32 cellular contexts compared by ENCODE assay signal in the genomic region with DNA sequence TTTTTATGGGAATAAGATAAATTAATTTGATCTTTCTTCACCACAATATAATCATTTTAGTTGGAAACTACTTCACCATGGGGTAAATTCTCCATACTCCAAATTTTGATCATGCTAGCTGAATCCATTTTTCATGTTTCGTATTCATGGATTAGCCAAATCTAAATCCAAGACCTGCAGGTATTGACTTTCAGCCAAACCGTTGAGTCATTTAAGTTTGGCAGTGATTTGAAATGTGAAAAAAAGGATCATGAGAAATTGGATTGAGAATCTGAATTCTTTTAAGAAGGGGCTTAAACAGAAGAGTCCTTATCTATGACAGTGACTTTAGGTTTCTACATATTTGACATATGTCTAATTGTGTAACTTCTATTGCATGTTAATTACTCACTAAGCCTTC. TPM values are rescaled to one million over a fixed set of nuclear protein-coding genes. Genes with fewer than 3 reads are reported as not detected.
DNase-seq lines count a peak whose midpoint lies in the region; ATAC-seq, FAIRE-seq and TF ChIP-seq lines count a peak whose summit lies in the region.
"Had no signal": no experiment of that assay in that cellular context is flagged by ENCODE, and none has a peak within 500 bp of the region (broad histone marks: within the 10 kb centered on the region; RNA-seq: fewer than 3 reads in every experiment).

No MANE protein-coding gene starts in this region.

- no peak for TF ChIP-seq EP300 in ovary (IDR thresholded peaks at IDR 0.05)

- H3K36me3 ChIP-seq in left ventricle myocardium inferior (no peaks in the 10 kb centered on the region), heart left ventricle (no peaks in the 10 kb centered on the region), ovary (no peaks in the 10 kb centered on the region)
- H3K36me3 ChIP-seq: esophagus muscularis mucosa, gastroesophageal sphincter, pancreas, spleen, WERI-Rb-1 had no signal

- peaks cover 6% of the 10 kb centered on the region for H3K27me3 ChIP-seq in left ventricle myocardium inferior (ENCODE audit: low read depth)
- H3K27me3 ChIP-seq in heart left ventricle = peaks cover 0 to 18% (median 0%) of the 10 kb centered on the region in 9 donors
- no peaks in the 10 kb centered on the region for H3K27me3 ChIP-seq in ovary
- H3K27me3 ChIP-seq: pancreas, testis had no signal

- H3K9me3 ChIP-seq in left ventricle myocardium inferior (replicated peaks) (no peaks in the 10 kb centered on the region), heart left ventricle (no peaks in the 10 kb centered on the region), ovary (no peaks in the 10 kb centered on the region)
- H3K9me3 ChIP-seq: esophagus muscularis mucosa, gastroesophageal sphincter, pancreas, spleen, testis had no signal

- ATAC-seq in heart left ventricle = no peak
- ATAC-seq in GM18520 (IDR thresholded peaks at IDR 0.05; ENCODE audit: unreplicated experiment) = no peak
- ATAC-seq: gastroesophageal sphincter, left colon, right cardiac atrium, T-cell had no signal

- peak overlapping the region; percentile 9 for H3K27ac ChIP-seq in left ventricle myocardium inferior (replicated peaks)
- peak overlapping the region in 3 of 12 donors; percentile 16 to 25 (median 22) for H3K27ac ChIP-seq in heart left ventricle
- no peak overlapping the region for H3K27ac ChIP-seq in ovary
- H3K27ac ChIP-seq: esophagus muscularis mucosa, gastroesophageal sphincter, spleen, testis, WERI-Rb-1 had no signal

- 30 to 44% (median 37%) methylated on average over 2 of the region's 2 CpGs for WGBS in heart left ventricle, 4 donors
- WGBS in ovary, 3 donors = 70 to 81% (median 79%) methylated on average over 2 of the region's 2 CpGs

- TF ChIP-seq POLR2A in heart left ventricle (IDR thresholded peaks at IDR 0.05) (no peak), ovary (IDR thresholded peaks at IDR 0.05) (no peak)

- in situ Hi-C loops in astrocyte of the cerebellum (cut with HindIII; ENCODE audit: low sequenced_read_pairs) = no loop called here

- H3K4me1 ChIP-seq in left ventricle myocardium inferior (peaks cover 24% of the 10 kb centered on the region), heart left ventricle (peaks cover 0 to 24% (median 0%) of the 10 kb centered on the region in 12 donors), ovary (ENCODE audit: insufficient read depth) (peaks cover 3% of the 10 kb centered on the region)

- DNase-seq in left ventricle myocardium inferior = no peak
- no peak for DNase-seq in heart left ventricle
- DNase-seq in astrocyte of the cerebellum (ENCODE audit: low read depth) = peak; percentile 57
- no peak for DNase-seq in ovary
- no peak for DNase-seq in NCI-H2081 treated with DMSO at 0.1 percent for 48 hours (lab: John Stamatoyannopoulos, UW)
- DNase-seq: ACHN; activated CD4-positive, alpha-beta T cell treated with anti-CD3 and anti-CD28 coated beads for 4 hours; activated CD8-positive, alpha-beta memory T cell treated with anti-CD3 and anti-CD28 coated beads for 24 hours; activated naive CD8-positive, alpha-beta T cell treated with anti-CD3 and anti-CD28 coated beads for 36 hours; anterior cingulate cortex; CD4-positive, alpha-beta memory T cell; dermis blood vessel endothelial cell; H7; hippocampal formation; left colon; mesendoderm; NCI-H146; NCI-H2107; OCI-M1; right cardiac atrium; spleen; stimulated activated CD4-positive, alpha-beta T cell treated with anti-CD3 and anti-CD28 coated beads, Interleukin-2, amount 100 ng/mL, for 24 hours; T-cell; testis; WERI-Rb-1 had no signal

- H3K4me3 ChIP-seq in left ventricle myocardium inferior (no peak overlapping the region), heart left ventricle (no peak overlapping the region), astrocyte of the cerebellum (ENCODE audit: low read depth, low read length) (no peak overlapping the region), ovary (no peak overlapping the region)
- H3K4me3 ChIP-seq: esophagus muscularis mucosa, gastroesophageal sphincter, pancreas, spleen, testis had no signal

- intact Hi-C loops in left ventricle myocardium inferior (cut with micrococcal nuclease) (no loop called here), heart left ventricle (cut with DNase I) (loop anchor here in 4 of 10 donors (5.0 to 10.0 kb wide), 3 partner anchors 53 to 116 kb away; no protein-coding TSS in a partner anchor), ovary (cut with DNase I) (no loop called here)

- TF ChIP-seq CTCF in left ventricle myocardium inferior (IDR thresholded peaks at IDR 0.05; ENCODE audit: borderline replicate concordance) (no peak), heart left ventricle (IDR thresholded peaks at IDR 0.05) (no peak), astrocyte of the cerebellum (IDR thresholded peaks at IDR 0.05; ENCODE audit: low read depth, low read length, missing control alignments) (no peak), ovary (IDR thresholded peaks at IDR 0.05) (no peak)

- FAIRE-seq in islet of Langerhans (lab: Jason Lieb, UNC) = peak; percentile 5
- FAIRE-seq: GM12892, pancreas, urothelium cell line had no signal

RNA-seq across cellular contexts. Expression of a gene that starts 5.3 kb away (rescaled TPM):
- total RNA-seq in left ventricle myocardium inferior = 15.9 TPM
- total RNA-seq in heart left ventricle = 10 to 100 TPM in 7 of 9 donors, 1 to 10 TPM in 2; 9.0 to 23.0 (median 13.1) TPM
- 1 to 10 TPM; 2.7 to 5.0 TPM for polyA plus RNA-seq in heart left ventricle
- 1 to 10 TPM; 3.0 to 10.0 (median 4.2) TPM for total RNA-seq in ovary
- 1 to 10 TPM in 1 of 2 donors, under 1 TPM in 1; 0.76 to 1.1 TPM for polyA plus RNA-seq in ovary

RNA-seq across cellular contexts. Expression of a gene that starts 46.1 kb away (rescaled TPM):
- 5.3 TPM for total RNA-seq in left ventricle myocardium inferior
- total RNA-seq in heart left ventricle = 1 to 10 TPM; 4.6 to 8.6 (median 6.2) TPM
- polyA plus RNA-seq in heart left ventricle = 1 to 10 TPM; 3.4 to 7.8 TPM
- 10 to 100 TPM in 5 of 7 donors, 1 to 10 TPM in 2; 4.3 to 14.6 (median 12.0) TPM for total RNA-seq in ovary
- 10 to 100 TPM in 1 of 2 donors, 1 to 10 TPM in 1; 7.1 to 10.7 TPM for polyA plus RNA-seq in ovary
